In the genomic region with DNA sequence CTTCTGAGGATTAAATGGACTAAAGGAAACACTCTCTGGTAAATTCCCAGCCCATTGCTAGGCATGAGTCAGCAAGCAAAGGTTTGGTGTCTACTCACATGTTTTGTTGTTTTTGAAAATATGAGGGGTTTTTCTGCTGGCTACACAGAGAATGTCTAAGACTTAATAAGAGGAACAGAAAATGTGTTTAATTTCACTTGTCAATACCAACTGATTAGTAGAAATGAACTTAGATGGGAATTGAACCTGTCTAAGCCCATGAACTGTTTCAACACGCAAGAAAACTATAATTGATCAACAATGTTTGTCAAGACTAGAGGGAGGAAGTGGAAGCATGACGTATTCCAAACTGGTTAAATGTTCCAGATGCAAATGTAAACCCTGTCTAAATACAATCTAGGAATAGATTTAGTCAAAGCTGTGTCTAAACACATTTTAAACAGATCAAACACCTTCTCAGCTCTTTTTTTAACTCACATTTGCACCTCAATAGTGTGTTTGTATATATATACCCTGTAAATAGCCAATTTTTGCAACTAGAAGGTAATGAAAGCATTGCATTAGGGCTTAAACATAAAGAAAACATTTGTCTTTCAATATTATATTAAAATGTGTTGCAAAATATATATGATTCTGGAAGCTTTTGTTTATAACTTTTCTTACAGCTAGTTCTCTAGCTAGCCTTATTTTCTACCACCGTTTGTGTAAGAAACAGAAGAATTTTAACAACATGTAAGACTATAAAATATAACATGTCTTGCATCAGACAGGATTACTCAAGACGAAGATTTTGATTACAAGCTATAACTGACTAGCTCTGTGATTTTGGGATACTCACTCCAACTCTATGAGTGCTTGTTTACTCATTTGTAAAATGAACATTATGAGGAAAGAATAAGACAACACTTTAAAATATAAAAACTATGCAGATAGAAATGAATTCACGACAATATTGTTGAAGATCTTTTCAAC, we compare ENCODE assay signal across 9 cellular contexts.
DNase-seq lines count a peak whose midpoint lies in the region; ATAC-seq lines count a peak whose summit lies in the region.
"Had no signal": no experiment of that assay in that cellular context is flagged by ENCODE, and none has a peak within 500 bp of the region (broad histone marks: within the 10 kb centered on the region; RNA-seq: fewer than 3 reads in every experiment).

No MANE protein-coding gene starts in this region.

- ATAC-seq in GM19035 (IDR thresholded peaks at IDR 0.05; ENCODE audit: unreplicated experiment), result peak; percentile 83
- ATAC-seq in HG02973 (IDR thresholded peaks at IDR 0.05; ENCODE audit: unreplicated experiment), result peak; percentile 72

- in situ Hi-C loops in SK-MEL-5 (cut with HindIII; ENCODE audit: low pct_unique_long_range_greater_than_20kb, low sequenced_read_pairs), result no loop called here

- DNase-seq in SK-MEL-5 (ENCODE audit: low read depth, low spot score) (peak; percentile 24), renal cortical epithelial cell (ENCODE audit: low read depth) (peak; percentile 76), NCI-H1092 treated with DMSO at 0.1 percent for 48 hours (lab: John Stamatoyannopoulos, UW) (no peak)
- no peak for DNase-seq in effector CD4-positive, alpha-beta T cell
- DNase-seq in activated CD4-positive, alpha-beta T cell treated with anti-CD3 and anti-CD28 coated beads, Interleukin-2, amount 50 U/mL, for 1 hour, result no peak
- no peak for DNase-seq in activated CD4-positive, alpha-beta T cell treated with anti-CD3 and anti-CD28 coated beads for 48 hours
- DNase-seq: NCI-H1105 treated with DMSO at 0.1 percent for 48 hours had no signal

Comparison
In these comparisons a context has a peak if more than half of its experiments do, and no peak if none do; other contexts are left out.
1. DNase-seq: peak in SK-MEL-5 (single experiment) and renal cortical epithelial cell (single experiment); none in effector CD4-positive, alpha-beta T cell (single experiment), activated CD4-positive, alpha-beta T cell treated with anti-CD3 and anti-CD28 coated beads, Interleukin-2, amount 50 U/mL, for 1 hour (single experiment), activated CD4-positive, alpha-beta T cell treated with anti-CD3 and anti-CD28 coated beads for 48 hours (single experiment) and NCI-H1092 treated with DMSO at 0.1 percent for 48 hours (single experiment).